1 cellular context compared by ENCODE assay signal in genomic region chr14:100644383-100644782, GRCh38.
TF ChIP-seq lines count a peak whose summit lies in the region.

No MANE protein-coding gene starts in this region.

TF ChIP-seq in SK-N-SH, 30 proteins besides CTCF, POLR2A, EP300 and RAD21 (continued from another document):
- no peak for TF ChIP-seq ZBTB33 (IDR thresholded peaks at IDR 0.05; ENCODE audit: borderline replicate concordance, low read depth)
TF ChIP-seq in SK-N-SH: peak in this region for 0.
